In genomic region chr3:66994588-66994987, GRCh38 we compare ENCODE assay signal across 27 cellular contexts.
"Had no signal": no experiment of that assay in that cellular context is flagged by ENCODE, and none has a peak within 500 bp of the region (broad histone marks: within the 10 kb centered on the region; RNA-seq: fewer than 3 reads in every experiment).

No MANE protein-coding gene starts in this region.

- ATAC-seq: stimulated activated effector memory CD8-positive, alpha-beta T cell treated with anti-CD3 and anti-CD28 coated beads, Interleukin-12 subunit alpha, Interleukin-12 subunit beta, amount 100 ng/mL, for 72 hours; stimulated activated memory B cell treated with anti-CD40 and anti-IgM and Interleukin-4, amounts not matched to agents 10 μg/mL and 1 μg/mL and 100 μg/mL, for 72 hours; stimulated activated naive B cell treated with anti-CD40 and anti-IgM and Interleukin-4, amounts not matched to agents 10 μg/mL and 1 μg/mL and 100 μg/mL, for 72 hours; stimulated activated naive CD8-positive, alpha-beta T cell treated with anti-CD3 and anti-CD28 coated beads, Interleukin-15, amount 100 ng/mL, for 72 hours; stimulated activated naive CD8-positive, alpha-beta T cell treated with anti-CD3 and anti-CD28 coated beads, Interleukin-15, Interleukin-2, amounts not matched to agents 100 U/mL and 50 U/mL, for 24 hours; upper lobe of right lung had no signal

- H3K36me3 ChIP-seq: stomach, suprapubic skin, thoracic aorta, thyroid gland, tibial artery, tibial nerve, transverse colon, upper lobe of left lung, upper lobe of right lung, uterus, vagina had no signal

- H3K9me3 ChIP-seq: stomach, suprapubic skin, testis, thoracic aorta, thyroid gland, tibial artery, tibial nerve, transverse colon, upper lobe of left lung, upper lobe of right lung, uterus, vagina had no signal

- H3K27ac ChIP-seq: stomach, suprapubic skin, testis, thoracic aorta, thyroid gland, tibial artery, tibial nerve, transverse colon, upper lobe of left lung, upper lobe of right lung, uterus, vagina had no signal

- FAIRE-seq: urothelium cell line had no signal

- H3K4me1 ChIP-seq: testis, uterus had no signal

- H3K27me3 ChIP-seq: testis, tibial nerve, upper lobe of left lung, vagina had no signal

- DNase-seq: stimulated activated CD4-positive, alpha-beta T cell treated with anti-CD3 and anti-CD28 coated beads, Interleukin-2, amount 100 ng/mL, for 48 hours; stimulated activated CD4-positive, alpha-beta T cell treated with anti-CD3 and anti-CD28 coated beads, Interleukin-4, amount 100 ng/mL, for 1 hour; stimulated activated CD4-positive, alpha-beta T cell treated with anti-CD3 and anti-CD28 coated beads, Interleukin-4, amount 100 ng/mL, for 24 hours; stimulated activated CD4-positive, alpha-beta T cell treated with anti-CD3 and anti-CD28 coated beads, Interleukin-4, amount 100 ng/mL, for 4 hours; stimulated activated CD8-positive, alpha-beta memory T cell treated with anti-CD3 and anti-CD28 coated beads, Interleukin-4, amount 100 ng/mL, for 48 hours; stimulated activated naive B cell treated with anti-CD40 and anti-IgM and Interleukin-4, amounts not matched to agents 10 μg/mL and 1 μg/mL and 100 μg/mL, for 72 hours; stimulated activated naive CD4-positive, alpha-beta T cell; stimulated activated naive CD4-positive, alpha-beta T cell treated with Interleukin-2 at 50 U/mL for 16 hours; stimulated activated naive CD8-positive, alpha-beta T cell treated with anti-CD3 and anti-CD28 coated beads, Interleukin-15, amount 100 ng/mL, for 72 hours; stimulated activated naive CD8-positive, alpha-beta T cell treated with anti-CD3 and anti-CD28 coated beads, Interleukin-15, Interleukin-2, amounts not matched to agents 100 U/mL and 50 U/mL, for 24 hours; stomach; substantia nigra; testis; thyroid gland; tibial artery; transverse colon; trophoblast cell; upper lobe of left lung; upper lobe of right lung; uterus had no signal

- H3K4me3 ChIP-seq: stomach, suprapubic skin, testis, thoracic aorta, thyroid gland, tibial artery, tibial nerve, transverse colon, upper lobe of left lung, upper lobe of right lung, uterus, vagina had no signal
